19 cellular contexts compared by ENCODE assay signal in the genomic region with DNA sequence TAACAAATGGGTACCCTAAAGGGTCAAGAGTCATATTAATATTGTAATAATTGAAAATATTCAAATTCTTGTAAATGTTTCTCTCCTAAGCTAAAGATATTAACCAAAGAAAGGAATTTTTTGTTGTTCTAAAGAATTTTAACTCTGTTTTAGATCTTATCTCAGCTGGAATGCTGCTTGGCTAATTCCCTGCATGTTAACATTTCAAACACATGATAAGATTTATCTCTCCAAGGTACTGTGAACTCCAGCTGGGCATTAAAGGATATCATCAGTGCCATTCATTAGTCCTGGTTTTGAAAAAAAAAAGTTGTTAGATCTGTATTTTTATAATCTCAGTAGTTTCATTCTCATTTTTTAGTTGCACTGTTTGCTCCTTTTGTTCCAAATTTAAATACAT.
"Had no signal": no experiment of that assay in that cellular context is flagged by ENCODE, and none has a peak within 500 bp of the region (broad histone marks: within the 10 kb centered on the region; RNA-seq: fewer than 3 reads in every experiment).

No MANE protein-coding gene starts in this region.

- H3K9me3 Mint-ChIP-seq: stimulated activated naive CD8-positive, alpha-beta T cell treated with anti-CD3 and anti-CD28 coated beads, Interleukin-15, amount 100 ng/mL, for 72 hours had no signal

- H3K4me3 Mint-ChIP-seq: activated naive CD4-positive, alpha-beta T cell treated with anti-CD3 and anti-CD28 coated beads, Interleukin-2, amount 10 ng/mL, durations not matched to agents 7 days and 5 days; brain; nephron; stimulated activated naive CD8-positive, alpha-beta T cell treated with anti-CD3 and anti-CD28 coated beads, Interleukin-15, amount 100 ng/mL, for 72 hours had no signal

- H3K4me1 Mint-ChIP-seq: activated naive CD4-positive, alpha-beta T cell treated with anti-CD3 and anti-CD28 coated beads, Interleukin-2, amount 10 ng/mL, durations not matched to agents 7 days and 5 days had no signal

- ATAC-seq: left colon; stimulated activated naive CD8-positive, alpha-beta T cell treated with anti-CD3 and anti-CD28 coated beads, Interleukin-15, amount 100 ng/mL, for 72 hours had no signal

- DNase-seq: activated CD4-positive, alpha-beta T cell treated with anti-CD3 and anti-CD28 coated beads for 48 hours; activated CD8-positive, alpha-beta memory T cell treated with anti-CD3 and anti-CD28 coated beads for 24 hours; activated naive CD4-positive, alpha-beta T cell treated with anti-CD3 and anti-CD28 coated beads, Interleukin-2, amount 10 ng/mL, durations not matched to agents 7 days and 5 days; adrenal gland; cerebellar nuclear complex; dermis blood vessel endothelial cell; glutamatergic neuron; left colon; occipital lobe; sigmoid colon; stimulated activated CD4-positive, alpha-beta T cell treated with anti-CD3 and anti-CD28 coated beads, Interleukin-12 subunit alpha, Interleukin-12 subunit beta, amount 100 ng/mL, for 4 hours; stimulated activated CD4-positive, alpha-beta T cell treated with anti-CD3 and anti-CD28 coated beads, Interleukin-2, amount 100 ng/mL, for 48 hours; stimulated activated naive CD8-positive, alpha-beta T cell treated with anti-CD3 and anti-CD28 coated beads, Interleukin-15, amount 100 ng/mL, for 72 hours; T-helper 1 cell; testis had no signal

- H3K27me3 ChIP-seq: adrenal gland, sigmoid colon, testis had no signal

- H3K36me3 ChIP-seq: adrenal gland, prostate gland, sigmoid colon had no signal

- H3K4me1 ChIP-seq: prostate gland, testis had no signal

- H3K4me3 ChIP-seq: adrenal gland, prostate gland, sigmoid colon, testis had no signal

- H3K27me3 Mint-ChIP-seq: activated naive CD4-positive, alpha-beta T cell treated with anti-CD3 and anti-CD28 coated beads, Interleukin-2, amount 10 ng/mL, durations not matched to agents 7 days and 5 days; brain; stimulated activated naive CD8-positive, alpha-beta T cell treated with anti-CD3 and anti-CD28 coated beads, Interleukin-15, amount 100 ng/mL, for 72 hours had no signal

- H3K9me3 ChIP-seq: adrenal gland, prostate gland, testis had no signal

- H3K27ac Mint-ChIP-seq: activated naive CD4-positive, alpha-beta T cell treated with anti-CD3 and anti-CD28 coated beads, Interleukin-2, amount 10 ng/mL, durations not matched to agents 7 days and 5 days; brain; stimulated activated naive CD8-positive, alpha-beta T cell treated with anti-CD3 and anti-CD28 coated beads, Interleukin-15, amount 100 ng/mL, for 72 hours had no signal

- H3K27ac ChIP-seq: adrenal gland, prostate gland, sigmoid colon, testis, VCaP had no signal
